In genomic region chr7:91164531-91164930, GRCh38 we compare ENCODE assay signal across 20 cellular contexts.
DNase-seq lines count a peak whose midpoint lies in the region; ATAC-seq and TF ChIP-seq lines count a peak whose summit lies in the region.
"Had no signal": no experiment of that assay in that cellular context is flagged by ENCODE, and none has a peak within 500 bp of the region (broad histone marks: within the 10 kb centered on the region; RNA-seq: fewer than 3 reads in every experiment).

No MANE protein-coding gene starts in this region.

- WGBS in GM23248 (ENCODE audit: low coverage in 1 of 2, low lambda C conversion rate in 2 of 2, missing lambda C conversion rate in 2 of 2), 2 experiments = 9 to 14% methylated on average over 2 of the region's 2 CpGs

- intact Hi-C loops in activated B cell treated with CpG ODN at 0.5 μM for 24 hours (cut with micrococcal nuclease) = loop anchor here (2.0 kb wide), 1 partner anchor 456 kb away; no protein-coding TSS in a partner anchor

- DNase-seq in GM23248 = peak; percentile 52
- DNase-seq in activated B cell treated with CpG ODN at 0.5 μM for 24 hours = no peak
- DNase-seq in memory B cell (ENCODE audit: low spot score in 2 of 2) = no peak
- DNase-seq in stimulated activated naive B cell treated with anti-CD40 and anti-IgM and Interleukin-4, amounts not matched to agents 10 μg/mL and 1 μg/mL and 100 μg/mL, for 72 hours = no peak
- DNase-seq in HAP-1 (ENCODE audit: low spot score in 2 of 2) = no peak
- no peak for DNase-seq in cortex of kidney (lab: John Stamatoyannopoulos, UW)
- DNase-seq: activated CD4-positive, alpha-beta T cell treated with anti-CD3 and anti-CD28 coated beads, Interleukin-2, amount 50 U/mL, for 48 hours; activated naive CD4-positive, alpha-beta T cell treated with anti-CD3 and anti-CD28 coated beads, Interleukin-2, amount 10 ng/mL, durations not matched to agents 7 days and 5 days; activated T-cell treated with anti-CD3 and anti-CD28 coated beads, Interleukin-2, amount 50 U/mL, for 1 hour; gastrocnemius medialis; left colon; NCI-H1694; NCI-H345; NK-92 treated with Interleukin-12 subunit alpha and Interleukin-12 subunit beta, amount 100 ng/mL, for 24 hours; ovary; stimulated activated CD4-positive, alpha-beta T cell treated with anti-CD3 and anti-CD28 coated beads, Interleukin-4, amount 100 ng/mL, for 4 hours had no signal

- H3K36me3 Mint-ChIP-seq in activated B cell treated with CpG ODN at 0.5 μM for 24 hours (ENCODE audit: low read depth) (peaks cover 5% of the 10 kb centered on the region), memory B cell (peaks cover 7% of the 10 kb centered on the region)
- H3K36me3 Mint-ChIP-seq in stimulated activated naive B cell treated with anti-CD40 and anti-IgM and Interleukin-4, amounts not matched to agents 10 μg/mL and 1 μg/mL and 100 μg/mL, for 72 hours = peaks cover 5 to 7% of the 10 kb centered on the region in 2 donors
- H3K36me3 Mint-ChIP-seq: activated naive CD4-positive, alpha-beta T cell treated with anti-CD3 and anti-CD28 coated beads, Interleukin-2, amount 10 ng/mL, durations not matched to agents 7 days and 5 days had no signal

- ATAC-seq in activated B cell treated with CpG ODN at 0.5 μM for 24 hours (ENCODE audit: low read depth) (no peak), memory B cell (ENCODE audit: low read depth) (no peak), HG02981 (IDR thresholded peaks at IDR 0.05; ENCODE audit: unreplicated experiment) (no peak), HG02852 (IDR thresholded peaks at IDR 0.05; ENCODE audit: unreplicated experiment) (no peak)
- ATAC-seq in stimulated activated naive B cell treated with anti-CD40 and anti-IgM and Interleukin-4, amounts not matched to agents 10 μg/mL and 1 μg/mL and 100 μg/mL, for 72 hours (replicated peaks) = no peak
- ATAC-seq: left colon had no signal

- in situ Hi-C loops in GM23248 (cut with MboI) = no loop called here
- in situ Hi-C loops in HAP-1 (cut with MboI; ENCODE audit: low sequenced_read_pairs) = no loop called here

- no peaks in the 10 kb centered on the region for H3K9me3 ChIP-seq in GM23248 (ENCODE audit: low read depth)
- no peaks in the 10 kb centered on the region for H3K9me3 ChIP-seq in HAP-1
- H3K9me3 ChIP-seq: ascending aorta, gastrocnemius medialis, ovary had no signal

- peak overlapping the region; percentile 95 for H3K27ac ChIP-seq in GM23248
- H3K27ac ChIP-seq: ascending aorta, gastrocnemius medialis, ovary had no signal

- peaks cover 33% of the 10 kb centered on the region for H3K4me1 ChIP-seq in GM23248 (ENCODE audit: insufficient read depth)
- peaks cover 2% of the 10 kb centered on the region; the same call in 1 of the 2 replicates for H3K4me1 ChIP-seq in HAP-1
- H3K4me1 ChIP-seq: gastrocnemius medialis had no signal

- no peaks in the 10 kb centered on the region for H3K27me3 Mint-ChIP-seq in activated B cell treated with CpG ODN at 0.5 μM for 24 hours
- no peaks in the 10 kb centered on the region for H3K27me3 Mint-ChIP-seq in memory B cell
- H3K27me3 Mint-ChIP-seq in stimulated activated naive B cell treated with anti-CD40 and anti-IgM and Interleukin-4, amounts not matched to agents 10 μg/mL and 1 μg/mL and 100 μg/mL, for 72 hours = no peaks in the 10 kb centered on the region
- H3K27me3 Mint-ChIP-seq: activated naive CD4-positive, alpha-beta T cell treated with anti-CD3 and anti-CD28 coated beads, Interleukin-2, amount 10 ng/mL, durations not matched to agents 7 days and 5 days had no signal

- no peaks in the 10 kb centered on the region for H3K79me2 ChIP-seq in GM23248 (ENCODE audit: insufficient read depth)

- H3K4me3 ChIP-seq in GM23248 (peak overlapping the region; percentile 60), HAP-1 (no peak overlapping the region)
- H3K4me3 ChIP-seq: ascending aorta, gastrocnemius medialis, ovary, skin epidermis had no signal

- H4K20me1 ChIP-seq in GM23248 (ENCODE audit: insufficient read depth) = no peaks in the 10 kb centered on the region

- H2AFZ ChIP-seq in GM23248 = peak overlapping the region; percentile 31

- H3K9ac ChIP-seq in GM23248 = peak overlapping the region; percentile 70

- H3K27me3 ChIP-seq in GM23248 (replicated peaks; ENCODE audit: insufficient read depth) (no peaks in the 10 kb centered on the region), HAP-1 (ENCODE audit: low read depth) (no peaks in the 10 kb centered on the region)
- H3K27me3 ChIP-seq: ascending aorta, gastrocnemius medialis, ovary had no signal

- CTCF ChIA-PET in activated B cell treated with CpG ODN at 0.5 μM for 24 hours (lab: Charles Lee) = no interaction called here

- H3K9me3 Mint-ChIP-seq in activated B cell treated with CpG ODN at 0.5 μM for 24 hours (no peaks in the 10 kb centered on the region), memory B cell (no peaks in the 10 kb centered on the region)
- H3K9me3 Mint-ChIP-seq in stimulated activated naive B cell treated with anti-CD40 and anti-IgM and Interleukin-4, amounts not matched to agents 10 μg/mL and 1 μg/mL and 100 μg/mL, for 72 hours = peaks cover 0 to 2% of the 10 kb centered on the region in 2 donors
- H3K9me3 Mint-ChIP-seq: activated naive CD4-positive, alpha-beta T cell treated with anti-CD3 and anti-CD28 coated beads, Interleukin-2, amount 10 ng/mL, durations not matched to agents 7 days and 5 days had no signal

- no peak for TF ChIP-seq CTCF in activated B cell treated with CpG ODN at 0.5 μM for 24 hours (IDR thresholded peaks at IDR 0.05)

- POLR2A ChIA-PET in activated B cell treated with CpG ODN at 0.5 μM for 24 hours (lab: Charles Lee) = no interaction called here

- H3K4me3 Mint-ChIP-seq in activated B cell treated with CpG ODN at 0.5 μM for 24 hours (no peak overlapping the region), memory B cell (no peak overlapping the region)
- H3K4me3 Mint-ChIP-seq in stimulated activated naive B cell treated with anti-CD40 and anti-IgM and Interleukin-4, amounts not matched to agents 10 μg/mL and 1 μg/mL and 100 μg/mL, for 72 hours = peak overlapping the region; percentile 44 to 64
- H3K4me3 Mint-ChIP-seq: activated naive CD4-positive, alpha-beta T cell treated with anti-CD3 and anti-CD28 coated beads, Interleukin-2, amount 10 ng/mL, durations not matched to agents 7 days and 5 days had no signal

- H3K4me1 Mint-ChIP-seq in activated B cell treated with CpG ODN at 0.5 μM for 24 hours (peaks cover 35% of the 10 kb centered on the region), memory B cell (peaks cover 35% of the 10 kb centered on the region)
- H3K4me1 Mint-ChIP-seq in stimulated activated naive B cell treated with anti-CD40 and anti-IgM and Interleukin-4, amounts not matched to agents 10 μg/mL and 1 μg/mL and 100 μg/mL, for 72 hours = peaks cover 28 to 29% of the 10 kb centered on the region in 2 donors
- H3K4me1 Mint-ChIP-seq: activated naive CD4-positive, alpha-beta T cell treated with anti-CD3 and anti-CD28 coated beads, Interleukin-2, amount 10 ng/mL, durations not matched to agents 7 days and 5 days had no signal

- H3K36me3 ChIP-seq in GM23248 (ENCODE audit: low read depth) (no peaks in the 10 kb centered on the region), HAP-1 (replicated peaks) (no peaks in the 10 kb centered on the region)
- H3K36me3 ChIP-seq: ascending aorta, gastrocnemius medialis, ovary had no signal

- no peaks in the 10 kb centered on the region for H3K9me2 ChIP-seq in GM23248 (ENCODE audit: insufficient read depth)

- H3K4me2 ChIP-seq in GM23248 (ENCODE audit: unreplicated experiment) = peak overlapping the region; percentile 84

- peaks cover 49% of the 10 kb centered on the region for H3F3A ChIP-seq in GM23248 (ENCODE audit: insufficient read depth)

- H3K27ac Mint-ChIP-seq in activated B cell treated with CpG ODN at 0.5 μM for 24 hours = peak overlapping the region; percentile 92
- H3K27ac Mint-ChIP-seq in memory B cell = peak overlapping the region; percentile 91
- H3K27ac Mint-ChIP-seq in stimulated activated naive B cell treated with anti-CD40 and anti-IgM and Interleukin-4, amounts not matched to agents 10 μg/mL and 1 μg/mL and 100 μg/mL, for 72 hours = peak overlapping the region; percentile 93
- H3K27ac Mint-ChIP-seq: activated naive CD4-positive, alpha-beta T cell treated with anti-CD3 and anti-CD28 coated beads, Interleukin-2, amount 10 ng/mL, durations not matched to agents 7 days and 5 days had no signal

Comparison
In these comparisons a context has a peak if more than half of its experiments do, and no peak if none do; other contexts are left out.
1. H3K4me3 Mint-ChIP-seq: peak in stimulated activated naive B cell treated with anti-CD40 and anti-IgM and Interleukin-4, amounts not matched to agents 10 μg/mL and 1 μg/mL and 100 μg/mL, for 72 hours (2 of 2); none in activated B cell treated with CpG ODN at 0.5 μM for 24 hours (single experiment) and memory B cell (single experiment).
2. Peak in every context shown above with its lines, with median percentiles within 50 percentile points of each other: H3K27ac Mint-ChIP-seq.